In genomic region chr2:216732334-216732733, GRCh38 we compare ENCODE assay signal across 17 cellular contexts.
"Had no signal": no experiment of that assay in that cellular context is flagged by ENCODE, and none has a peak within 500 bp of the region (broad histone marks: within the 10 kb centered on the region; RNA-seq: fewer than 3 reads in every experiment).

No MANE protein-coding gene starts in this region.

- ATAC-seq: activated CD8-positive, alpha-beta memory T cell treated with anti-CD3 and anti-CD28 coated beads, Interleukin-2, amount 10 ng/mL, durations not matched to agents 7 days and 5 days; activated naive CD8-positive, alpha-beta T cell treated with anti-CD3 and anti-CD28 coated beads, Interleukin-2, amount 50 U/mL, for 24 hours; effector memory CD8-positive, alpha-beta T cell; foreskin keratinocyte; natural killer cell treated with Interleukin-12 subunit alpha and Interleukin-12 subunit beta and Interleukin-15 and Interleukin-18, amount 100 ng/mL, for 72 hours had no signal

- DNase-seq: activated CD4-positive, alpha-beta T cell treated with anti-CD3 and anti-CD28 coated beads for 1 hour; activated CD4-positive, alpha-beta T cell treated with anti-CD3 and anti-CD28 coated beads, Interleukin-2, amount 50 U/mL, for 4 hours; activated CD8-positive, alpha-beta memory T cell treated with anti-CD3 and anti-CD28 coated beads, Interleukin-2, amount 10 ng/mL, durations not matched to agents 7 days and 5 days; activated naive CD4-positive, alpha-beta T cell treated with anti-CD3 and anti-CD28 coated beads for 36 hours; activated naive CD8-positive, alpha-beta T cell treated with anti-CD3 and anti-CD28 coated beads, Interleukin-2, amount 50 U/mL, for 24 hours; activated T-cell treated with anti-CD3 and anti-CD28 coated beads, Interleukin-2, amount 50 U/mL, for 1 hour; effector memory CD8-positive, alpha-beta T cell; foreskin keratinocyte; kidney glomerular epithelial cell; mesendoderm; nucleus accumbens; posterior cingulate gyrus; retina; stimulated activated CD4-positive, alpha-beta T cell treated with anti-CD3 and anti-CD28 coated beads, Interleukin-4, amount 100 ng/mL, for 24 hours; stimulated activated naive CD4-positive, alpha-beta T cell treated with Interleukin-2 at 50 U/mL for 16 hours; substantia nigra had no signal
